In genomic region chr1:113557176-113557575, GRCh38 we compare ENCODE assay signal across 15 cellular contexts.
DNase-seq lines count a peak whose midpoint lies in the region; ATAC-seq, FAIRE-seq and TF ChIP-seq lines count a peak whose summit lies in the region.
"Had no signal": no experiment of that assay in that cellular context is flagged by ENCODE, and none has a peak within 500 bp of the region (broad histone marks: within the 10 kb centered on the region; RNA-seq: fewer than 3 reads in every experiment).

No MANE protein-coding gene starts in this region.

- H3K36me3 ChIP-seq in IMR-90 (ENCODE audit: control insufficient read depth, insufficient read depth, low read length) = no peaks in the 10 kb centered on the region
- H3K36me3 ChIP-seq in keratinocyte (ENCODE audit: control insufficient read depth in 2 of 2, extremely low read depth in 1 of 2, insufficient read depth in 2 of 2, low read length in 2 of 2) = no peaks in the 10 kb centered on the region
- no peaks in the 10 kb centered on the region for H3K36me3 ChIP-seq in upper lobe of right lung
- no peaks in the 10 kb centered on the region for H3K36me3 ChIP-seq in WERI-Rb-1

- no peak for TF ChIP-seq RAD21 in IMR-90 (IDR thresholded peaks at IDR 0.05; ENCODE audit: low read length)

- H3K4me3 ChIP-seq in IMR-90 (ENCODE audit: insufficient read depth, low read depth, low read length) (no peak overlapping the region), keratinocyte (ENCODE audit: control insufficient read depth in 2 of 3, extremely low read depth in 1 of 3, insufficient read depth in 2 of 3, low read depth in 1 of 3, low read length in 3 of 3) (no peak overlapping the region), upper lobe of right lung (no peak overlapping the region), WERI-Rb-1 (ENCODE audit: low read depth, low read length) (no peak overlapping the region)
- H3K4me3 ChIP-seq: BLaER1 treated with 17β-estradiol and CSF1 and Interleukin-3, amounts not matched to agents 10 nM and 100 nM; GM12878; GM23338 had no signal

- no peak for ATAC-seq in IMR-90 (ENCODE audit: low read depth)
- peak; percentile 28 for ATAC-seq in upper lobe of right lung
- ATAC-seq: GM12878, GM23338 had no signal

- FAIRE-seq in keratinocyte (lab: Jason Lieb, UNC) (no peak), frontal cortex (lab: Jason Lieb, UNC) (no peak)
- FAIRE-seq: GM12878 had no signal

- H3K4me2 ChIP-seq in IMR-90 (ENCODE audit: low read depth, low read length) (no peak overlapping the region), keratinocyte (ENCODE audit: control insufficient read depth, extremely low read depth, insufficient read depth, low read depth, low read length) (no peak overlapping the region)
- H3K4me2 ChIP-seq: BLaER1 treated with 17β-estradiol and CSF1 and Interleukin-3, amounts not matched to agents 10 nM and 100 nM; GM23338 had no signal

- CTCF ChIA-PET in IMR-90 (lab: Yijun Ruan, JAX) = no interaction called here

- intact Hi-C loops in IMR-90 (cut with micrococcal nuclease) = no loop called here
- intact Hi-C loops in upper lobe of right lung (cut with DNase I) = no loop called here

- 0 out of 2 replicates have a peak, but pooled peaks cover 2% of the 10 kb centered on the region for H3K9me3 ChIP-seq in IMR-90 (ENCODE audit: control insufficient read depth, insufficient read depth, low read length)
- H3K9me3 ChIP-seq in keratinocyte (ENCODE audit: control insufficient read depth, low read depth, low read length) = no peaks in the 10 kb centered on the region
- no peaks in the 10 kb centered on the region for H3K9me3 ChIP-seq in upper lobe of right lung
- no peaks in the 10 kb centered on the region for H3K9me3 ChIP-seq in WERI-Rb-1 (ENCODE audit: severe bottlenecking)

- H3K9me1 ChIP-seq in IMR-90 (ENCODE audit: insufficient read depth, low read length) = no peaks in the 10 kb centered on the region
- H3K9me1 ChIP-seq in keratinocyte (ENCODE audit: control insufficient read depth, extremely low read depth, insufficient read depth, low read length) = no peaks in the 10 kb centered on the region

- no peak for TF ChIP-seq POLR2A in IMR-90 (IDR thresholded peaks at IDR 0.05; ENCODE audit: low read depth, low read length)

- no peak overlapping the region for H2AK5ac ChIP-seq in IMR-90 (ENCODE audit: low read depth, low read length)

- no peak overlapping the region for H2AK9ac ChIP-seq in IMR-90 (replicated peaks; ENCODE audit: low read depth, low read length, poor library complexity)

- H2BK5ac ChIP-seq in IMR-90 (ENCODE audit: low read depth, low read length, poor library complexity, severe bottlenecking) = no peak overlapping the region

- TF ChIP-seq CTCF in IMR-90 (conservative IDR thresholded peaks at IDR 0.05; ENCODE audit: low read depth, low read length) (no peak), keratinocyte (optimal IDR thresholded peaks at IDR 0.05 in 1 of 3, IDR thresholded peaks at IDR 0.05 in 1 of 3, conservative IDR thresholded peaks at IDR 0.05 in 1 of 3; ENCODE audit: extremely low read depth in 1 of 3, insufficient read depth in 2 of 3, low read length in 3 of 3) (no peak), upper lobe of right lung (IDR thresholded peaks at IDR 0.05) (no peak), WERI-Rb-1 (IDR thresholded peaks at IDR 0.05; ENCODE audit: low read depth, low read length) (no peak)

- H3K23ac ChIP-seq in IMR-90 (ENCODE audit: low read depth, low read length) = no peak overlapping the region

- no peaks in the 10 kb centered on the region for H3K27me3 ChIP-seq in IMR-90 (ENCODE audit: control insufficient read depth, insufficient read depth, low read length)
- no peaks in the 10 kb centered on the region for H3K27me3 ChIP-seq in keratinocyte (ENCODE audit: control insufficient read depth, extremely low read depth, insufficient read depth, low read length)
- H3K27me3 ChIP-seq in upper lobe of right lung = no peaks in the 10 kb centered on the region
- H3K27me3 ChIP-seq in WERI-Rb-1 (ENCODE audit: insufficient read depth, low read depth, severe bottlenecking) = no peaks in the 10 kb centered on the region
- H3K27me3 ChIP-seq: BLaER1 treated with 17β-estradiol and CSF1 and Interleukin-3, amounts not matched to agents 10 nM and 100 nM had no signal

- H3K56ac ChIP-seq in IMR-90 (ENCODE audit: extremely low read depth, insufficient read depth, low read length) = no peak overlapping the region

- H3K4me1 ChIP-seq in IMR-90 (ENCODE audit: control insufficient read depth, insufficient read depth, low read length) (no peaks in the 10 kb centered on the region), keratinocyte (ENCODE audit: control insufficient read depth, extremely low read depth, insufficient read depth, low read length) (peaks cover under 1% of the 10 kb centered on the region), upper lobe of right lung (no peaks in the 10 kb centered on the region)

- no peak overlapping the region for H2BK120ac ChIP-seq in IMR-90 (ENCODE audit: low read depth, low read length)

- H2AFZ ChIP-seq in IMR-90 (replicated peaks; ENCODE audit: low read length, poor library complexity) (peak overlapping the region; percentile 32), keratinocyte (ENCODE audit: control insufficient read depth, low read length) (no peak overlapping the region)
- H2AFZ ChIP-seq: GM23338 had no signal

- H3K27ac ChIP-seq in IMR-90 (ENCODE audit: insufficient read depth, low read length) (no peak overlapping the region), keratinocyte (ENCODE audit: control insufficient read depth, insufficient read depth, low read length) (no peak overlapping the region), upper lobe of right lung (no peak overlapping the region), WERI-Rb-1 (no peak overlapping the region)
- H3K27ac ChIP-seq: BLaER1 treated with 17β-estradiol and CSF1 and Interleukin-3, amounts not matched to agents 10 nM and 100 nM had no signal

- in situ Hi-C loops in IMR-90 (cut with MboI; ENCODE audit: low sequenced_read_pairs) = no loop called here

- H4K20me1 ChIP-seq in IMR-90 (ENCODE audit: insufficient read depth, low read length) (no peaks in the 10 kb centered on the region), keratinocyte (ENCODE audit: control insufficient read depth, extremely low read depth, insufficient read depth, low read length) (no peaks in the 10 kb centered on the region)
- H4K20me1 ChIP-seq: BLaER1 treated with 17β-estradiol and CSF1 and Interleukin-3, amounts not matched to agents 10 nM and 100 nM had no signal

- POLR2A ChIA-PET in IMR-90 (lab: Charles Lee; ENCODE audit: unreplicated experiment) = no interaction called here

- no TSS peak for BruUV-seq in IMR-90 (replicated peaks; lab: Mats Ljungman, UMichigan)

- no peak overlapping the region for H4K5ac ChIP-seq in IMR-90 (ENCODE audit: low read depth, low read length)

- no peak overlapping the region for H2BK15ac ChIP-seq in IMR-90 (ENCODE audit: low read depth, low read length)

- dilution Hi-C loops in IMR-90 (cut with HindIII; ENCODE audit: low sequenced_read_pairs, unreplicated experiment) (no loop called here), keratinocyte (cut with MboI; ENCODE audit: extremely low pct_ligation_motif_present, low sequenced_read_pairs) (no loop called here)

- no CpG with 5 or more reads among the region's 2 CpGs for WGBS in IMR-90 (ENCODE audit: extremely low coverage in 2 of 2, insufficient read length in 1 of 2), 2 experiments

- no peak overlapping the region for H4K8ac ChIP-seq in IMR-90 (ENCODE audit: low read depth in 2 of 2, low read length in 2 of 2)

- no peaks in the 10 kb centered on the region for H3K79me1 ChIP-seq in IMR-90 (ENCODE audit: low read depth in 1 of 2, low read length in 2 of 2)

- H3K79me2 ChIP-seq in keratinocyte (ENCODE audit: control insufficient read depth, insufficient read depth, low read length) = no peaks in the 10 kb centered on the region

- DNase-seq in IMR-90 = no peak
- DNase-seq in RPMI7951 (ENCODE audit: low read depth) = peak; percentile 44
- DNase-seq in keratinocyte (ENCODE audit: low read depth, low spot score) = peak; percentile 11
- no peak for DNase-seq in upper lobe of right lung
- no peak for DNase-seq in GM03348 (ENCODE audit: low spot score)
- no peak for DNase-seq in frontal cortex (ENCODE audit: low spot score in 2 of 2)
- no peak for DNase-seq in WERI-Rb-1
- DNase-seq: ACHN; CD4-positive, CD25-positive, alpha-beta regulatory T cell; DMS53; GF-D8; H7 had no signal

- no peak overlapping the region for H3K14ac ChIP-seq in IMR-90 (replicated peaks; ENCODE audit: low read depth, low read length)

- no peak overlapping the region for H4K91ac ChIP-seq in IMR-90 (ENCODE audit: insufficient read depth, low read depth, low read length)

- H3K9ac ChIP-seq in IMR-90 (ENCODE audit: low read depth, low read length) (no peak overlapping the region), keratinocyte (ENCODE audit: control insufficient read depth, extremely low read depth, insufficient read depth, low read length) (no peak overlapping the region)
- H3K9ac ChIP-seq: BLaER1 treated with 17β-estradiol and CSF1 and Interleukin-3, amounts not matched to agents 10 nM and 100 nM had no signal

- H3K4ac ChIP-seq in IMR-90 (ENCODE audit: low read depth, low read length) = no peak overlapping the region

- no peak overlapping the region for H3K18ac ChIP-seq in IMR-90 (ENCODE audit: low read depth, low read length)

- H2BK20ac ChIP-seq in IMR-90 (ENCODE audit: low read depth, low read length) = no peak overlapping the region

TF ChIP-seq in IMR-90, 13 proteins besides CTCF, POLR2A, EP300 and RAD21 (continues in another document):
- TF ChIP-seq MAZ (IDR thresholded peaks at IDR 0.05; ENCODE audit: borderline replicate concordance, low read depth, low read length) (no peak), SMC3 (IDR thresholded peaks at IDR 0.05; ENCODE audit: low read depth, low read length) (no peak), MAFK (IDR thresholded peaks at IDR 0.05; ENCODE audit: low read depth, low read length) (no peak), USF2 (IDR thresholded peaks at IDR 0.05; ENCODE audit: low read depth, low read length) (no peak), CEBPB (IDR thresholded peaks at IDR 0.05; ENCODE audit: low read depth, low read length) (no peak)

Comparison
In these comparisons a context has a peak if more than half of its experiments do, and no peak if none do; other contexts are left out.
1. DNase-seq: peak in RPMI7951 (single experiment) and keratinocyte (single experiment); none in IMR-90 (single experiment), upper lobe of right lung (single experiment), GM03348 (single experiment), frontal cortex (0 of 2) and WERI-Rb-1 (single experiment).